In the genomic region with DNA sequence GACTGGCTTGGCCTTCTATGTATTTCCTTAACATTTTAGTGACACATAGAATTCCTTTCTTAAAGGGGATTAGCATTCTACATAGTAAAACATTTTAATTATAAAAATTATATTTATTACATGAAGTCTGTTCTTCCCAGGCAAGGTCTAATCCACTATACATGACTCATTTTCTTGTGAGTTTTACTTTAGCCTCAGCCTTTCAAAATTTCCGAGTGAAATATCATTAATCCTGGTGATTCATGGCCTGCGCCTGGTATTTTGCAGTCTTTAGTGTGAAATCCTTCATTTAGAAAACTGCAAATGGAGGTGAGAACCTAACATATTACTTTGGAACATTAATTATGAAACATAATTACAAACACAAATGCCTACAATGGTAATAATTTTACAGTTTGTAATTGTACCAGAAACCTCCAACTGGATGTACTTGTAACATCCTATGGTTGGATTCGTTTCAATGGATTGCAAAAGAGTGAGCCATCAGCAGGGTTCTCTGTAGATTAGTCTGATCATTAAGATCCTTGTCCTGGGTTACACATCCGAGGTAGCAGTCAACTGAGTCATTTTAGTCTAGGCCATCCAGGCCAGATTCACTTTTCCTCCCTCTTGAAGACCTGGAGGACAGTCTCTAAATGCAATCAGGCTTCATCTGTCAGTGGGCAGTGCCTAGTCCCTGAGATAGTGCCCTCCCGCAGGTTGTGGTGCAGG, we compare ENCODE assay signal across 23 cellular contexts.
DNase-seq lines count a peak whose midpoint lies in the region; ATAC-seq and TF ChIP-seq lines count a peak whose summit lies in the region.
"Had no signal": no experiment of that assay in that cellular context is flagged by ENCODE, and none has a peak within 500 bp of the region (broad histone marks: within the 10 kb centered on the region; RNA-seq: fewer than 3 reads in every experiment).

No MANE protein-coding gene starts in this region.

- DNase-seq in GM23248 (peak; percentile 92), adipocyte (ENCODE audit: low read depth) (peak; percentile 51), fibroblast of the conjunctiva (ENCODE audit: low read depth) (peak; percentile 39), smooth muscle cell (lab: John Stamatoyannopoulos, UW; ENCODE audit: unreplicated experiment) (no peak), HEK293T (ENCODE audit: extremely low spot score) (no peak)
- DNase-seq in stimulated activated CD4-positive, alpha-beta T cell treated with anti-CD3 and anti-CD28 coated beads, Interleukin-4, amount 100 ng/mL, for 1 hour, result no peak
- DNase-seq: activated CD4-positive, alpha-beta T cell treated with anti-CD3 and anti-CD28 coated beads, Interleukin-2, amount 50 U/mL, for 48 hours; activated T-cell treated with anti-CD3 and anti-CD28 coated beads, Interleukin-2, amount 50 U/mL, for 4 hours; CD4-positive, CD25-positive, alpha-beta regulatory T cell; erythroblast; mammary epithelial cell; naive B cell; NCI-H1048; NCI-H524 treated with DMSO at 0.1 percent for 48 hours; SHP77 treated with DMSO at 0.1 percent for 48 hours; stimulated activated CD4-positive, alpha-beta T cell treated with anti-CD3 and anti-CD28 coated beads, Interleukin-12 subunit alpha, Interleukin-12 subunit beta, amount 100 ng/mL, for 4 hours had no signal

- H3K27me3 ChIP-seq in GM23248 (replicated peaks; ENCODE audit: insufficient read depth) (no peaks in the 10 kb centered on the region), adipocyte (replicated peaks; ENCODE audit: control insufficient read depth, insufficient read depth, low read length) (no peaks in the 10 kb centered on the region), smooth muscle cell (ENCODE audit: low read depth) (no peaks in the 10 kb centered on the region)

- TF ChIP-seq CTCF in smooth muscle cell (IDR thresholded peaks at IDR 0.05; ENCODE audit: borderline replicate concordance, insufficient read depth, poor library complexity, severe bottlenecking), result no peak

- H3K9me3 ChIP-seq in GM23248 (ENCODE audit: low read depth) (no peaks in the 10 kb centered on the region), adipocyte (ENCODE audit: control insufficient read depth, low read length) (no peaks in the 10 kb centered on the region), smooth muscle cell (replicated peaks; ENCODE audit: low read depth) (no peaks in the 10 kb centered on the region)
- H3K9me3 ChIP-seq: prostate gland, thoracic aorta had no signal

- H3K27ac ChIP-seq in GM23248 (peak overlapping the region; percentile 65), smooth muscle cell (ENCODE audit: low read depth) (peak overlapping the region; percentile 86)
- H3K27ac ChIP-seq: prostate gland, thoracic aorta, VCaP had no signal

- H3K4me3 ChIP-seq in GM23248 (peak overlapping the region; percentile 38; the same call in 1 of the 2 replicates), adipocyte (ENCODE audit: low read length) (no peak overlapping the region), smooth muscle cell (no peak overlapping the region)
- H3K4me3 ChIP-seq: GM23338, K562, prostate gland, thoracic aorta had no signal

- POLR2A ChIA-PET in HEK293T (lab: Yijun Ruan, JAX), result no interaction called here

- peaks cover 2% of the 10 kb centered on the region; the same call in 1 of the 2 replicates for H3K9me2 ChIP-seq in GM23248 (ENCODE audit: insufficient read depth)

- in situ Hi-C loops in GM23248 (cut with MboI), result no loop called here

- CTCF ChIA-PET in HEK293T (lab: Yijun Ruan, JAX), result no interaction called here

- no peaks in the 10 kb centered on the region for H3K79me2 ChIP-seq in GM23248 (ENCODE audit: insufficient read depth)
- H3K79me2 ChIP-seq in smooth muscle cell (ENCODE audit: low read depth), result no peaks in the 10 kb centered on the region

- H2AFZ ChIP-seq in GM23248 (no peak overlapping the region), smooth muscle cell (ENCODE audit: low read depth) (no peak overlapping the region)
- H2AFZ ChIP-seq: GM23338 had no signal

- ATAC-seq in HG03097 (IDR thresholded peaks at IDR 0.05; ENCODE audit: low FRiP score, unreplicated experiment) (no peak), GM19395 (IDR thresholded peaks at IDR 0.05; ENCODE audit: unreplicated experiment) (no peak)
- ATAC-seq: activated T-cell treated with anti-CD3 and anti-CD28 coated beads, Interleukin-2, amount 50 U/mL, for 4 hours; GM23338; K562 had no signal

- peaks cover 28% of the 10 kb centered on the region for H3F3A ChIP-seq in GM23248 (ENCODE audit: insufficient read depth)
- peaks cover 6% of the 10 kb centered on the region for H3F3A ChIP-seq in smooth muscle cell (ENCODE audit: low read depth)

- 17 to 19% methylated on average over 5 of the region's 5 CpGs for WGBS in GM23248 (ENCODE audit: low coverage in 1 of 2, low lambda C conversion rate in 2 of 2, missing lambda C conversion rate in 2 of 2), 2 experiments
- 38% methylated on average over 5 of the region's 5 CpGs for WGBS in smooth muscle cell (ENCODE audit: low lambda C conversion rate)

- no peak overlapping the region for H3K9ac ChIP-seq in GM23248
- H3K9ac ChIP-seq in adipocyte (ENCODE audit: low read length), result no peak overlapping the region
- no peak overlapping the region for H3K9ac ChIP-seq in smooth muscle cell (ENCODE audit: low read depth)

- H4K20me1 ChIP-seq in GM23248 (ENCODE audit: insufficient read depth), result no peaks in the 10 kb centered on the region
- no peaks in the 10 kb centered on the region for H4K20me1 ChIP-seq in smooth muscle cell (ENCODE audit: low read depth)

- H3K4me2 ChIP-seq in GM23248 (ENCODE audit: unreplicated experiment) (peak overlapping the region; percentile 79), smooth muscle cell (peak overlapping the region; percentile 45)
- H3K4me2 ChIP-seq: GM23338 had no signal

- H3K4me1 ChIP-seq in GM23248 (ENCODE audit: insufficient read depth), result peaks cover 17% of the 10 kb centered on the region
- peaks cover 14% of the 10 kb centered on the region for H3K4me1 ChIP-seq in adipocyte (ENCODE audit: control insufficient read depth, insufficient read depth, low read length)
- no peaks in the 10 kb centered on the region for H3K4me1 ChIP-seq in smooth muscle cell (ENCODE audit: low read depth)
- H3K4me1 ChIP-seq: prostate gland had no signal

- H3K36me3 ChIP-seq in GM23248 (ENCODE audit: low read depth) (no peaks in the 10 kb centered on the region), adipocyte (ENCODE audit: control insufficient read depth, insufficient read depth, low read length, severe bottlenecking) (no peaks in the 10 kb centered on the region), smooth muscle cell (ENCODE audit: low read depth) (no peaks in the 10 kb centered on the region)
- H3K36me3 ChIP-seq: prostate gland, thoracic aorta had no signal

TF ChIP-seq in HEK293T, 16 proteins besides CTCF, POLR2A, EP300 and RAD21:
- TF ChIP-seq ZNF384 (IDR thresholded peaks at IDR 0.05) (no peak), TARDBP (IDR thresholded peaks at IDR 0.05) (no peak)

Comparison
In these comparisons a context has a peak if more than half of its experiments do, and no peak if none do; other contexts are left out.
1. DNase-seq: peak in GM23248 (single experiment), adipocyte (single experiment) and fibroblast of the conjunctiva (single experiment); none in smooth muscle cell (single experiment), stimulated activated CD4-positive, alpha-beta T cell treated with anti-CD3 and anti-CD28 coated beads, Interleukin-4, amount 100 ng/mL, for 1 hour (single experiment) and HEK293T (single experiment).